Comparison of ENCODE assay signal across 2 cellular contexts in genomic region chr3:46668116-46668515, GRCh38.
TF ChIP-seq lines count a peak whose summit lies in the region.

No MANE protein-coding gene starts in this region.

TF ChIP-seq in HepG2, 621 proteins besides CTCF, POLR2A, EP300 and RAD21:
- TF ChIP-seq SPEN (CRISPR knock-in tag; IDR thresholded peaks at IDR 0.05; ENCODE audit: low read depth) (no peak), ZNF253 (CRISPR knock-in tag; IDR thresholded peaks at IDR 0.05; ENCODE audit: borderline replicate concordance) (no peak), MAFG (CRISPR knock-in tag; IDR thresholded peaks at IDR 0.05) (no peak), DRAP1 (CRISPR knock-in tag; IDR thresholded peaks at IDR 0.05) (no peak)
TF ChIP-seq in HepG2: peak in this region for 0.

TF ChIP-seq in WTC11, 78 proteins besides CTCF, POLR2A, EP300 and RAD21:
- TF ChIP-seq PREB (CRISPR knock-in tag; IDR thresholded peaks at IDR 0.05; ENCODE audit: borderline replicate concordance): no peak
- TF ChIP-seq NFATC4 (CRISPR knock-in tag; IDR thresholded peaks at IDR 0.05): no peak
- no peak for TF ChIP-seq ZNF317 (CRISPR knock-in tag; IDR thresholded peaks at IDR 0.05; ENCODE audit: borderline replicate concordance, low read depth)
- no peak for TF ChIP-seq ZBTB21 (CRISPR knock-in tag; IDR thresholded peaks at IDR 0.05; ENCODE audit: borderline replicate concordance)
- TF ChIP-seq, protein P1, sequence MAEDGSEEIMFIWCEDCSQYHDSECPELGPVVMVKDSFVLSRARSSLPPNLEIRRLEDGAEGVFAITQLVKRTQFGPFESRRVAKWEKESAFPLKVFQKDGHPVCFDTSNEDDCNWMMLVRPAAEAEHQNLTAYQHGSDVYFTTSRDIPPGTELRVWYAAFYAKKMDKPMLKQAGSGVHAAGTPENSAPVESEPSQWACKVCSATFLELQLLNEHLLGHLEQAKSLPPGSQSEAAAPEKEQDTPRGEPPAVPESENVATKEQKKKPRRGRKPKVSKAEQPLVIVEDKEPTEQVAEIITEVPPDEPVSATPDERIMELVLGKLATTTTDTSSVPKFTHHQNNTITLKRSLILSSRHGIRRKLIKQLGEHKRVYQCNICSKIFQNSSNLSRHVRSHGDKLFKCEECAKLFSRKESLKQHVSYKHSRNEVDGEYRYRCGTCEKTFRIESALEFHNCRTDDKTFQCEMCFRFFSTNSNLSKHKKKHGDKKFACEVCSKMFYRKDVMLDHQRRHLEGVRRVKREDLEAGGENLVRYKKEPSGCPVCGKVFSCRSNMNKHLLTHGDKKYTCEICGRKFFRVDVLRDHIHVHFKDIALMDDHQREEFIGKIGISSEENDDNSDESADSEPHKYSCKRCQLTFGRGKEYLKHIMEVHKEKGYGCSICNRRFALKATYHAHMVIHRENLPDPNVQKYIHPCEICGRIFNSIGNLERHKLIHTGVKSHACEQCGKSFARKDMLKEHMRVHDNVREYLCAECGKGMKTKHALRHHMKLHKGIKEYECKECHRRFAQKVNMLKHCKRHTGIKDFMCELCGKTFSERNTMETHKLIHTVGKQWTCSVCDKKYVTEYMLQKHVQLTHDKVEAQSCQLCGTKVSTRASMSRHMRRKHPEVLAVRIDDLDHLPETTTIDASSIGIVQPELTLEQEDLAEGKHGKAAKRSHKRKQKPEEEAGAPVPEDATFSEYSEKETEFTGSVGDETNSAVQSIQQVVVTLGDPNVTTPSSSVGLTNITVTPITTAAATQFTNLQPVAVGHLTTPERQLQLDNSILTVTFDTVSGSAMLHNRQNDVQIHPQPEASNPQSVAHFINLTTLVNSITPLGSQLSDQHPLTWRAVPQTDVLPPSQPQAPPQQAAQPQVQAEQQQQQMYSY (CRISPR knock-in tag; IDR thresholded peaks at IDR 0.05): no peak
- no peak for TF ChIP-seq USF1 (CRISPR knock-in tag; IDR thresholded peaks at IDR 0.05)
- TF ChIP-seq, protein P2, sequence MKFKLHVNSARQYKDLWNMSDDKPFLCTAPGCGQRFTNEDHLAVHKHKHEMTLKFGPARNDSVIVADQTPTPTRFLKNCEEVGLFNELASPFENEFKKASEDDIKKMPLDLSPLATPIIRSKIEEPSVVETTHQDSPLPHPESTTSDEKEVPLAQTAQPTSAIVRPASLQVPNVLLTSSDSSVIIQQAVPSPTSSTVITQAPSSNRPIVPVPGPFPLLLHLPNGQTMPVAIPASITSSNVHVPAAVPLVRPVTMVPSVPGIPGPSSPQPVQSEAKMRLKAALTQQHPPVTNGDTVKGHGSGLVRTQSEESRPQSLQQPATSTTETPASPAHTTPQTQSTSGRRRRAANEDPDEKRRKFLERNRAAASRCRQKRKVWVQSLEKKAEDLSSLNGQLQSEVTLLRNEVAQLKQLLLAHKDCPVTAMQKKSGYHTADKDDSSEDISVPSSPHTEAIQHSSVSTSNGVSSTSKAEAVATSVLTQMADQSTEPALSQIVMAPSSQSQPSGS (CRISPR knock-in tag; IDR thresholded peaks at IDR 0.05; ENCODE audit: borderline replicate concordance, low read depth): no peak
- no peak for TF ChIP-seq AFF4 (CRISPR knock-in tag; IDR thresholded peaks at IDR 0.05; ENCODE audit: borderline replicate concordance)
- no peak for TF ChIP-seq SOX15 (CRISPR knock-in tag; IDR thresholded peaks at IDR 0.05)
- TF ChIP-seq, protein P3, sequence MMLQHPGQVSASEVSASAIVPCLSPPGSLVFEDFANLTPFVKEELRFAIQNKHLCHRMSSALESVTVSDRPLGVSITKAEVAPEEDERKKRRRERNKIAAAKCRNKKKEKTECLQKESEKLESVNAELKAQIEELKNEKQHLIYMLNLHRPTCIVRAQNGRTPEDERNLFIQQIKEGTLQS (CRISPR knock-in tag; conservative IDR thresholded peaks at IDR 0.05): no peak
- TF ChIP-seq, protein P4, sequence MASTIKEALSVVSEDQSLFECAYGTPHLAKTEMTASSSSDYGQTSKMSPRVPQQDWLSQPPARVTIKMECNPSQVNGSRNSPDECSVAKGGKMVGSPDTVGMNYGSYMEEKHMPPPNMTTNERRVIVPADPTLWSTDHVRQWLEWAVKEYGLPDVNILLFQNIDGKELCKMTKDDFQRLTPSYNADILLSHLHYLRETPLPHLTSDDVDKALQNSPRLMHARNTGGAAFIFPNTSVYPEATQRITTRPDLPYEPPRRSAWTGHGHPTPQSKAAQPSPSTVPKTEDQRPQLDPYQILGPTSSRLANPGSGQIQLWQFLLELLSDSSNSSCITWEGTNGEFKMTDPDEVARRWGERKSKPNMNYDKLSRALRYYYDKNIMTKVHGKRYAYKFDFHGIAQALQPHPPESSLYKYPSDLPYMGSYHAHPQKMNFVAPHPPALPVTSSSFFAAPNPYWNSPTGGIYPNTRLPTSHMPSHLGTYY (CRISPR knock-in tag; IDR thresholded peaks at IDR 0.05): no peak
- TF ChIP-seq NR2C2 (CRISPR knock-in tag; IDR thresholded peaks at IDR 0.05): no peak
- TF ChIP-seq, protein P5, sequence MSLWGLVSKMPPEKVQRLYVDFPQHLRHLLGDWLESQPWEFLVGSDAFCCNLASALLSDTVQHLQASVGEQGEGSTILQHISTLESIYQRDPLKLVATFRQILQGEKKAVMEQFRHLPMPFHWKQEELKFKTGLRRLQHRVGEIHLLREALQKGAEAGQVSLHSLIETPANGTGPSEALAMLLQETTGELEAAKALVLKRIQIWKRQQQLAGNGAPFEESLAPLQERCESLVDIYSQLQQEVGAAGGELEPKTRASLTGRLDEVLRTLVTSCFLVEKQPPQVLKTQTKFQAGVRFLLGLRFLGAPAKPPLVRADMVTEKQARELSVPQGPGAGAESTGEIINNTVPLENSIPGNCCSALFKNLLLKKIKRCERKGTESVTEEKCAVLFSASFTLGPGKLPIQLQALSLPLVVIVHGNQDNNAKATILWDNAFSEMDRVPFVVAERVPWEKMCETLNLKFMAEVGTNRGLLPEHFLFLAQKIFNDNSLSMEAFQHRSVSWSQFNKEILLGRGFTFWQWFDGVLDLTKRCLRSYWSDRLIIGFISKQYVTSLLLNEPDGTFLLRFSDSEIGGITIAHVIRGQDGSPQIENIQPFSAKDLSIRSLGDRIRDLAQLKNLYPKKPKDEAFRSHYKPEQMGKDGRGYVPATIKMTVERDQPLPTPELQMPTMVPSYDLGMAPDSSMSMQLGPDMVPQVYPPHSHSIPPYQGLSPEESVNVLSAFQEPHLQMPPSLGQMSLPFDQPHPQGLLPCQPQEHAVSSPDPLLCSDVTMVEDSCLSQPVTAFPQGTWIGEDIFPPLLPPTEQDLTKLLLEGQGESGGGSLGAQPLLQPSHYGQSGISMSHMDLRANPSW (CRISPR knock-in tag; conservative IDR thresholded peaks at IDR 0.05; ENCODE audit: low read depth): no peak
- TF ChIP-seq, protein P6, sequence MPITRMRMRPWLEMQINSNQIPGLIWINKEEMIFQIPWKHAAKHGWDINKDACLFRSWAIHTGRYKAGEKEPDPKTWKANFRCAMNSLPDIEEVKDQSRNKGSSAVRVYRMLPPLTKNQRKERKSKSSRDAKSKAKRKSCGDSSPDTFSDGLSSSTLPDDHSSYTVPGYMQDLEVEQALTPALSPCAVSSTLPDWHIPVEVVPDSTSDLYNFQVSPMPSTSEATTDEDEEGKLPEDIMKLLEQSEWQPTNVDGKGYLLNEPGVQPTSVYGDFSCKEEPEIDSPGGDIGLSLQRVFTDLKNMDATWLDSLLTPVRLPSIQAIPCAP (CRISPR knock-in tag; IDR thresholded peaks at IDR 0.05): no peak
- TF ChIP-seq, protein P7, sequence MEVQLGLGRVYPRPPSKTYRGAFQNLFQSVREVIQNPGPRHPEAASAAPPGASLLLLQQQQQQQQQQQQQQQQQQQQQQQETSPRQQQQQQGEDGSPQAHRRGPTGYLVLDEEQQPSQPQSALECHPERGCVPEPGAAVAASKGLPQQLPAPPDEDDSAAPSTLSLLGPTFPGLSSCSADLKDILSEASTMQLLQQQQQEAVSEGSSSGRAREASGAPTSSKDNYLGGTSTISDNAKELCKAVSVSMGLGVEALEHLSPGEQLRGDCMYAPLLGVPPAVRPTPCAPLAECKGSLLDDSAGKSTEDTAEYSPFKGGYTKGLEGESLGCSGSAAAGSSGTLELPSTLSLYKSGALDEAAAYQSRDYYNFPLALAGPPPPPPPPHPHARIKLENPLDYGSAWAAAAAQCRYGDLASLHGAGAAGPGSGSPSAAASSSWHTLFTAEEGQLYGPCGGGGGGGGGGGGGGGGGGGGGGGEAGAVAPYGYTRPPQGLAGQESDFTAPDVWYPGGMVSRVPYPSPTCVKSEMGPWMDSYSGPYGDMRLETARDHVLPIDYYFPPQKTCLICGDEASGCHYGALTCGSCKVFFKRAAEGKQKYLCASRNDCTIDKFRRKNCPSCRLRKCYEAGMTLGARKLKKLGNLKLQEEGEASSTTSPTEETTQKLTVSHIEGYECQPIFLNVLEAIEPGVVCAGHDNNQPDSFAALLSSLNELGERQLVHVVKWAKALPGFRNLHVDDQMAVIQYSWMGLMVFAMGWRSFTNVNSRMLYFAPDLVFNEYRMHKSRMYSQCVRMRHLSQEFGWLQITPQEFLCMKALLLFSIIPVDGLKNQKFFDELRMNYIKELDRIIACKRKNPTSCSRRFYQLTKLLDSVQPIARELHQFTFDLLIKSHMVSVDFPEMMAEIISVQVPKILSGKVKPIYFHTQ (CRISPR knock-in tag; IDR thresholded peaks at IDR 0.05): no peak
- TF ChIP-seq CREB1 (CRISPR knock-in tag; IDR thresholded peaks at IDR 0.05): no peak
- TF ChIP-seq PRRX2 (CRISPR knock-in tag; IDR thresholded peaks at IDR 0.05): no peak
- TF ChIP-seq CBFB (CRISPR knock-in tag; IDR thresholded peaks at IDR 0.05; ENCODE audit: low read depth): no peak
- TF ChIP-seq ARID4B (CRISPR knock-in tag; IDR thresholded peaks at IDR 0.05; ENCODE audit: borderline replicate concordance): no peak
